Comparison of ENCODE assay signal across 18 cellular contexts in genomic region chr2:24495451-24495850, GRCh38. TPM values are rescaled to one million over a fixed set of nuclear protein-coding genes. Genes with fewer than 3 reads are reported as not detected.
DNase-seq lines count a peak whose midpoint lies in the region; ATAC-seq, FAIRE-seq and TF ChIP-seq lines count a peak whose summit lies in the region.
"Had no signal": no experiment of that assay in that cellular context is flagged by ENCODE, and none has a peak within 500 bp of the region (broad histone marks: within the 10 kb centered on the region; RNA-seq: fewer than 3 reads in every experiment).

No MANE protein-coding gene starts in this region.

- WGBS in K562 (ENCODE audit: insufficient coverage, low coverage, missing lambda C conversion rate): 29% methylated on average over 4 of the region's 4 CpGs

- H2AFZ ChIP-seq in K562 (ENCODE audit: low read depth, low read length): no peak overlapping the region
- H2AFZ ChIP-seq: GM23248 had no signal

- BruUV-seq in K562 (replicated peaks; lab: Mats Ljungman, UMichigan): TSS peak; percentile 16

- H3K4me3 Mint-ChIP-seq in natural killer cell (no peak overlapping the region), immature natural killer cell (peak overlapping the region in 1 of 5 donors; percentile 33)
- no peak overlapping the region for H3K4me3 Mint-ChIP-seq in natural killer cell treated with Interleukin-12 subunit alpha and Interleukin-12 subunit beta and Interleukin-15 and Interleukin-18, amount 100 ng/mL, for 72 hours
- H3K4me3 Mint-ChIP-seq: B cell; CD8-positive, alpha-beta T cell had no signal

- H3K27me3 Mint-ChIP-seq in natural killer cell (ENCODE audit: low read depth in 2 of 2): no peaks in the 10 kb centered on the region
- H3K27me3 Mint-ChIP-seq in natural killer cell treated with Interleukin-12 subunit alpha and Interleukin-12 subunit beta and Interleukin-15 and Interleukin-18, amount 100 ng/mL, for 72 hours: no peaks in the 10 kb centered on the region
- peaks cover 0 to 15% (median 5%) of the 10 kb centered on the region in 3 donors for H3K27me3 Mint-ChIP-seq in immature natural killer cell (ENCODE audit: low read depth in 3 of 3)
- H3K27me3 Mint-ChIP-seq: B cell, IgD-negative memory B cell had no signal

- no peak overlapping the region for H3K27ac ChIP-seq in K562 (ENCODE audit: extremely low read depth, low read depth, low read length)
- H3K27ac ChIP-seq: BLaER1 treated with 17β-estradiol and CSF1 and Interleukin-3, amounts not matched to agents 10 nM and 100 nM; GM23248 had no signal

- TF ChIP-seq CTCF in natural killer cell (IDR thresholded peaks at IDR 0.05) (no peak), K562 (IDR thresholded peaks at IDR 0.05 in 2 of 3, conservative IDR thresholded peaks at IDR 0.05 in 1 of 3; ENCODE audit: insufficient read depth in 2 of 3, low read depth in 1 of 3, low read length in 3 of 3) (no peak)

- H3K79me2 ChIP-seq in K562 (ENCODE audit: control insufficient read depth, insufficient read depth, low read length): peaks cover 88% of the 10 kb centered on the region

- intact Hi-C loops in natural killer cell (cut with micrococcal nuclease) (loop anchor here (10.0 kb wide), 1 partner anchor 239 kb away; no protein-coding TSS in a partner anchor), K562 (cut with micrococcal nuclease) (no loop called here)

- FAIRE-seq in K562 (lab: Jason Lieb, UNC) (no peak), RCC 7860 (lab: Jason Lieb, UNC) (no peak)
- FAIRE-seq: GM12892, GM18507, HTR-8/SVneo had no signal

- peak overlapping the region; percentile 30 to 99 for H3K27ac Mint-ChIP-seq in natural killer cell
- H3K27ac Mint-ChIP-seq in natural killer cell treated with Interleukin-12 subunit alpha and Interleukin-12 subunit beta and Interleukin-15 and Interleukin-18, amount 100 ng/mL, for 72 hours: no peak overlapping the region
- peak overlapping the region in 5 of 6 donors; percentile 15 to 74 (median 62) for H3K27ac Mint-ChIP-seq in immature natural killer cell
- no peak overlapping the region for H3K27ac Mint-ChIP-seq in activated naive CD4-positive, alpha-beta T cell treated with anti-CD3 and anti-CD28 coated beads, Interleukin-2, amount 50 U/mL, for 72 hours
- H3K27ac Mint-ChIP-seq: B cell; CD8-positive, alpha-beta T cell; IgD-negative memory B cell had no signal

- no peak for DNase-seq in natural killer cell
- no peak for DNase-seq in natural killer cell treated with Interleukin-12 subunit alpha and Interleukin-12 subunit beta and Interleukin-15 and Interleukin-18, amount 100 ng/mL, for 72 hours (ENCODE audit: low spot score)
- DNase-seq in K562 (ENCODE audit: extremely low read depth in 1 of 4, low spot score in 3 of 4): no peak
- DNase-seq in immature natural killer cell: no peak
- DNase-seq in RCC 7860 (ENCODE audit: low spot score): no peak
- no peak for DNase-seq in GM03348 (ENCODE audit: low spot score)
- DNase-seq in activated naive CD4-positive, alpha-beta T cell treated with anti-CD3 and anti-CD28 coated beads, Interleukin-2, amount 50 U/mL, for 72 hours (ENCODE audit: low spot score in 2 of 2): no peak
- DNase-seq: Calu3; CD8-positive, alpha-beta T cell; DMS79 treated with DMSO at 0.1 percent for 48 hours; GM23248 had no signal

- no peak for TF ChIP-seq EP300 in K562 (IDR thresholded peaks at IDR 0.05; ENCODE audit: low read length)

- no peaks in the 10 kb centered on the region for H3K9me1 ChIP-seq in K562 (ENCODE audit: control insufficient read depth, insufficient read depth, low read length)

- H3K27me3 ChIP-seq in K562 (ENCODE audit: control insufficient read depth in 2 of 2, insufficient read depth in 2 of 2, low read length in 2 of 2): no peaks in the 10 kb centered on the region

- no peaks in the 10 kb centered on the region for H3K9me3 ChIP-seq in K562 (replicated peaks; ENCODE audit: control insufficient read depth, insufficient read depth, low read depth, low read length)
- H3K9me3 ChIP-seq: BLaER1 treated with 17β-estradiol and CSF1 and Interleukin-3, amounts not matched to agents 10 nM and 100 nM; HAP-1 had no signal

- no peak overlapping the region; the same call in 1 of the 2 replicates for H3K4me2 ChIP-seq in K562 (ENCODE audit: insufficient read depth, low read length)

- no peaks in the 10 kb centered on the region for H3K9me3 Mint-ChIP-seq in natural killer cell
- no peaks in the 10 kb centered on the region for H3K9me3 Mint-ChIP-seq in natural killer cell treated with Interleukin-12 subunit alpha and Interleukin-12 subunit beta and Interleukin-15 and Interleukin-18, amount 100 ng/mL, for 72 hours
- H3K9me3 Mint-ChIP-seq in immature natural killer cell: no peaks in the 10 kb centered on the region
- no peaks in the 10 kb centered on the region for H3K9me3 Mint-ChIP-seq in activated naive CD4-positive, alpha-beta T cell treated with anti-CD3 and anti-CD28 coated beads, Interleukin-2, amount 50 U/mL, for 72 hours
- H3K9me3 Mint-ChIP-seq: CD8-positive, alpha-beta T cell; IgD-negative memory B cell had no signal

- in situ Hi-C loops in K562 (cut with MboI): no loop called here

- H4K20me1 ChIP-seq in K562 (replicated peaks; ENCODE audit: control insufficient read depth, insufficient read depth, low read length): peaks cover 6% of the 10 kb centered on the region

- no peak for TF ChIP-seq POLR2A in K562 (conservative IDR thresholded peaks at IDR 0.05)

- no peak for ATAC-seq in natural killer cell
- ATAC-seq in natural killer cell treated with Interleukin-12 subunit alpha and Interleukin-12 subunit beta and Interleukin-15 and Interleukin-18, amount 100 ng/mL, for 72 hours: no peak
- no peak for ATAC-seq in K562
- no peak for ATAC-seq in activated naive CD4-positive, alpha-beta T cell treated with anti-CD3 and anti-CD28 coated beads, Interleukin-2, amount 50 U/mL, for 72 hours
- ATAC-seq: CD8-positive, alpha-beta T cell had no signal

- TF ChIP-seq RAD21 in K562 (CRISPR knock-in tag; conservative IDR thresholded peaks at IDR 0.05 in 1 of 2, IDR thresholded peaks at IDR 0.05 in 1 of 2): no peak

- H3K4me1 Mint-ChIP-seq in natural killer cell: peaks cover 69 to 73% of the 10 kb centered on the region in 2 donors
- peaks cover 40 to 61% of the 10 kb centered on the region in 2 donors for H3K4me1 Mint-ChIP-seq in natural killer cell treated with Interleukin-12 subunit alpha and Interleukin-12 subunit beta and Interleukin-15 and Interleukin-18, amount 100 ng/mL, for 72 hours (ENCODE audit: low read depth in 2 of 2)
- H3K4me1 Mint-ChIP-seq in immature natural killer cell: peaks cover 75 to 88% of the 10 kb centered on the region in 2 donors

- no peaks in the 10 kb centered on the region for H3K36me3 ChIP-seq in K562 (ENCODE audit: control insufficient read depth, insufficient read depth, low read length)
- H3K36me3 ChIP-seq: BLaER1 treated with 17β-estradiol and CSF1 and Interleukin-3, amounts not matched to agents 10 nM and 100 nM; HAP-1 had no signal

- H3K36me3 Mint-ChIP-seq in natural killer cell (no peaks in the 10 kb centered on the region), immature natural killer cell (no peaks in the 10 kb centered on the region)
- peaks cover 6% of the 10 kb centered on the region for H3K36me3 Mint-ChIP-seq in natural killer cell treated with Interleukin-12 subunit alpha and Interleukin-12 subunit beta and Interleukin-15 and Interleukin-18, amount 100 ng/mL, for 72 hours
- peaks cover 0 to 3% of the 10 kb centered on the region in 2 donors for H3K36me3 Mint-ChIP-seq in activated naive CD4-positive, alpha-beta T cell treated with anti-CD3 and anti-CD28 coated beads, Interleukin-2, amount 50 U/mL, for 72 hours
- H3K36me3 Mint-ChIP-seq: IgD-negative memory B cell had no signal

- CTCF ChIA-PET in K562 (lab: Yijun Ruan, JAX; ENCODE audit: low intra/inter-chr PET ratio): no interaction called here

- H3K4me3 ChIP-seq in K562: no peak overlapping the region
- H3K4me3 ChIP-seq: BLaER1 treated with 17β-estradiol and CSF1 and Interleukin-3, amounts not matched to agents 10 nM and 100 nM; GM23248; HAP-1 had no signal

- H3K4me1 ChIP-seq in K562 (replicated peaks in 1 of 2; ENCODE audit: control insufficient read depth in 2 of 2, insufficient read depth in 2 of 2, low read length in 2 of 2): peaks cover 7 to 41% of the 10 kb centered on the region in 2 experiments

- POLR2A ChIA-PET in K562 (lab: Yijun Ruan, JAX): interaction anchor here (1.2 to 5.9 kb wide), 2 partner anchors 12 to 20 kb away, joined by 3 to 33 read pairs; no protein-coding TSS in a partner anchor

- H3K9ac ChIP-seq in K562 (ENCODE audit: insufficient read depth in 1 of 2, low read depth in 2 of 2, low read length in 2 of 2): no peak overlapping the region
- H3K9ac ChIP-seq: BLaER1 treated with 17β-estradiol and CSF1 and Interleukin-3, amounts not matched to agents 10 nM and 100 nM; GM23248 had no signal

RNA-seq across cellular contexts. Expression of gene NCOA1, which starts 4.4 kb away (rescaled TPM):
- total RNA-seq in natural killer cell: 100 to 1,000 TPM; 122 to 149 (median 124) TPM
- 100 to 1,000 TPM in 1 of 2 donors, 10 to 100 TPM in 1; 84.1 to 139 TPM for total RNA-seq in natural killer cell treated with Interleukin-12 subunit alpha and Interleukin-12 subunit beta and Interleukin-15 and Interleukin-18, amount 100 ng/mL, for 72 hours
- 51.3 and 140 TPM in 2 replicates for total RNA-seq in K562 (2011; cell fraction: chromatin; rRNA removed; ENCODE audit: low replicate concordance)
- total RNA-seq in K562 (2011; cell fraction: nucleolus; rRNA removed): 21.5 and 31.2 TPM in 2 replicates
- total RNA-seq in K562 (2011; cell fraction: nucleoplasm; rRNA removed): 55.1 and 80.0 TPM in 2 replicates
- total RNA-seq in K562 (2014; rRNA removed): 8.3 and 12.2 TPM in 2 replicates
- 19.4 and 20.3 TPM in 2 replicates for total RNA-seq in K562 (2014; rRNA removed; fragmentation: Illumina TruSeq; extraction: Trizol)
- 19.9 TPM in 2 replicates for total RNA-seq in K562 (2015; rRNA removed; fragmentation: Illumina TruSeq; extraction: Trizol)
- total RNA-seq in K562 (2021): 16.2 and 17.0 TPM in 2 replicates
- 22.2 and 25.7 TPM in 2 replicates for polyA plus RNA-seq in K562 (2011; rRNA removed)
- polyA plus RNA-seq in K562 (2011; cell fraction: cytosol; rRNA removed): 12.8 and 15.5 TPM in 2 replicates
- 23.6 and 27.1 TPM in 2 replicates for polyA plus RNA-seq in K562 (2011; cell fraction: nucleus; rRNA removed)
- polyA plus RNA-seq in K562 (2012): 12.6 and 12.9 TPM in 2 replicates
- polyA plus RNA-seq in K562 (2014; fragmentation: Illumina TruSeq; extraction: Trizol): 17.4 and 19.7 TPM in 2 replicates
- polyA plus RNA-seq in K562 (2014; fragmentation: Nextera tagmentation; extraction: Ambion mirVana): 1 to 10 TPM; 4.9 to 6.2 TPM
- 9.4 and 10.8 TPM in 2 replicates for polyA plus RNA-seq in K562 (2014; rRNA removed)
- 67.5 and 67.7 TPM in 2 replicates for polyA minus RNA-seq in K562 (2011; rRNA and poly(A)+ RNA removed)
- polyA minus RNA-seq in K562 (2011; cell fraction: cytosol; rRNA and poly(A)+ RNA removed): 14.5 and 23.9 TPM in 2 replicates
- 40.3 and 55.5 TPM in 2 replicates for polyA minus RNA-seq in K562 (2011; cell fraction: nucleus; rRNA and poly(A)+ RNA removed)
- 10 to 100 TPM; 21.2 to 35.0 (median 25.6) TPM for polyA plus RNA-seq in immature natural killer cell
- 10 to 100 TPM; 17.1 to 29.1 TPM for total RNA-seq in activated naive CD4-positive, alpha-beta T cell treated with anti-CD3 and anti-CD28 coated beads, Interleukin-2, amount 50 U/mL, for 72 hours

Comparison
In these comparisons a context has a peak if more than half of its experiments do, and no peak if none do; other contexts are left out.
1. H3K27ac Mint-ChIP-seq: peak in natural killer cell (2 of 2) and immature natural killer cell (5 of 6); none in natural killer cell treated with Interleukin-12 subunit alpha and Interleukin-12 subunit beta and Interleukin-15 and Interleukin-18, amount 100 ng/mL, for 72 hours (0 of 2) and activated naive CD4-positive, alpha-beta T cell treated with anti-CD3 and anti-CD28 coated beads, Interleukin-2, amount 50 U/mL, for 72 hours (0 of 2).